ENCODE assay signal across 14 cellular contexts in the genomic region with DNA sequence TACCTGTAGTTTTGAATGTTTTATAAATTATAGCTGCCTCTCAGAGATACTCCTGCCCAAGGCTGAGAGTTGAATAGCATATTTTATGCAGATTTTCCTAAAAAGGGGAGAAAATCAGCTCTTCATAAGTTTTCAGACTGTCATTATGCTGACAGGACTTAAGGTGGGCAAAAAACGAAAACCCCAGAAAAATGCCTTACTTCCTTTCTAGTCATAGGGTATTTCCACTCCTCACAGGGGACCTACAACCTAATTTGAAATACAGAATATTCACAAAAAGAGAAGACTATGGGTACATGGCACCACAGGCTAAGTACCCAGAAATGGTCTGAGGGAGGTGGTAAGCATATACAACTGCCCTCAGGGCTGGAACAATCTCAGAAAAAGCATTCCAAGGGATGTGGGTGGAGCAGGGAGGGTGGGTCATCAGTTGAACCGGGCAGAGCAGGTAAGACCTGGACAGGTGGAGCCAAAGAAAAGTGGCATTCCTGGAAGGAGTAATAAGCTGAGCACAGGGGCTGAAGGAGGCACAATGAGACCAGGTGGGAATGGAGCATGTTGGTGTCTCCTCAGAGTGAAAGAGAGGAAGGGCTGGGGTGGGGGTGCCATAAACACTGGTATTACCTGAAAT. TPM values are rescaled to one million over a fixed set of nuclear protein-coding genes. Genes with fewer than 3 reads are reported as not detected.
DNase-seq lines count a peak whose midpoint lies in the region; ATAC-seq and TF ChIP-seq lines count a peak whose summit lies in the region.
"Had no signal": no experiment of that assay in that cellular context is flagged by ENCODE, and none has a peak within 500 bp of the region (broad histone marks: within the 10 kb centered on the region; RNA-seq: fewer than 3 reads in every experiment).

No MANE protein-coding gene starts in this region.

- TF ChIP-seq POLR2A in suprapubic skin (IDR thresholded peaks at IDR 0.05) = no peak

- H3K4me3 Mint-ChIP-seq in activated CD8-positive, alpha-beta T cell treated with anti-CD3 and anti-CD28 coated beads for 36 hours = no peak overlapping the region
- no peak overlapping the region for H3K4me3 Mint-ChIP-seq in activated CD8-positive, alpha-beta T cell treated with anti-CD3 and anti-CD28 coated beads, Interleukin-2, amount 10 ng/mL, durations not matched to agents 7 days and 5 days
- no peak overlapping the region for H3K4me3 Mint-ChIP-seq in WTC11

- POLR2A ChIA-PET in activated CD8-positive, alpha-beta T cell treated with anti-CD3 and anti-CD28 coated beads for 36 hours (lab: Charles Lee) = interaction anchor here (1.3 to 4.8 kb wide), 3 partner anchors 10 to 46 kb away, joined by 3 to 29 read pairs (median 16); partner anchors contain the start of gene OXSR1
- POLR2A ChIA-PET in activated CD8-positive, alpha-beta T cell treated with anti-CD3 and anti-CD28 coated beads, Interleukin-2, amount 10 ng/mL, durations not matched to agents 7 days and 5 days (lab: Charles Lee) = interaction anchor here (1.7 to 6.8 kb wide), 3 partner anchors 10 to 17 kb away, joined by 5 to 57 read pairs (median 8); partner anchors contain the start of genes ACAA1 and OXSR1
- POLR2A ChIA-PET in WTC11 (lab: Charles Lee) = no interaction called here

- CTCF ChIA-PET in activated CD8-positive, alpha-beta T cell treated with anti-CD3 and anti-CD28 coated beads for 36 hours (lab: Charles Lee) = interaction anchor here (1.9 to 4.3 kb wide), 3 partner anchors 9 to 192 kb away, joined by 5 to 21 read pairs (median 5); partner anchors contain the start of genes OXSR1 and XYLB
- CTCF ChIA-PET in activated CD8-positive, alpha-beta T cell treated with anti-CD3 and anti-CD28 coated beads, Interleukin-2, amount 10 ng/mL, durations not matched to agents 7 days and 5 days (lab: Charles Lee) = interaction anchor here (0.9 to 4.8 kb wide), 3 partner anchors 9 to 56 kb away, joined by 3 to 50 read pairs (median 4); partner anchors contain the start of gene OXSR1
- CTCF ChIA-PET in WTC11 (lab: Charles Lee) = no interaction called here

- peaks cover 32% of the 10 kb centered on the region for H3K4me1 ChIP-seq in suprapubic skin

- no peak for TF ChIP-seq CTCF in activated CD8-positive, alpha-beta T cell treated with anti-CD3 and anti-CD28 coated beads for 36 hours (IDR thresholded peaks at IDR 0.05)
- TF ChIP-seq CTCF in WTC11 (IDR thresholded peaks at IDR 0.05) (no peak), suprapubic skin (IDR thresholded peaks at IDR 0.05) (no peak), GM13977 (IDR thresholded peaks at IDR 0.05; ENCODE audit: extremely low read depth, insufficient read depth, missing control alignments) (no peak)

- WGBS in suprapubic skin = 43% methylated on average over 2 of the region's 2 CpGs

- in situ Hi-C loops in GM13977 (cut with MboI; ENCODE audit: low pct_unique_long_range_greater_than_20kb, low sequenced_read_pairs, unreplicated experiment) = no loop called here

- no peak for DNase-seq in activated CD8-positive, alpha-beta T cell treated with anti-CD3 and anti-CD28 coated beads for 36 hours
- DNase-seq in activated CD8-positive, alpha-beta T cell treated with anti-CD3 and anti-CD28 coated beads, Interleukin-2, amount 10 ng/mL, durations not matched to agents 7 days and 5 days = no peak
- DNase-seq in WTC11 (ENCODE audit: low spot score) (no peak), kidney tubule cell (ENCODE audit: low spot score) (peak; percentile 68), suprapubic skin (ENCODE audit: low spot score in 2 of 2) (no peak), NCI-H187 (lab: John Stamatoyannopoulos, UW) (no peak), SK-N-DZ (ENCODE audit: low spot score) (no peak), GM13977 (ENCODE audit: low spot score) (no peak)
- DNase-seq: activated CD4-positive, alpha-beta T cell treated with anti-CD3 and anti-CD28 coated beads, Interleukin-2, amount 50 U/mL, for 1 hour; activated naive CD4-positive, alpha-beta T cell treated with Interleukin-2 at 50 U/mL for 16 hours; NCI-H446 had no signal

- H3K27me3 Mint-ChIP-seq in activated CD8-positive, alpha-beta T cell treated with anti-CD3 and anti-CD28 coated beads for 36 hours = no peaks in the 10 kb centered on the region
- H3K27me3 Mint-ChIP-seq in activated CD8-positive, alpha-beta T cell treated with anti-CD3 and anti-CD28 coated beads, Interleukin-2, amount 10 ng/mL, durations not matched to agents 7 days and 5 days (ENCODE audit: low read depth) = no peaks in the 10 kb centered on the region
- no peaks in the 10 kb centered on the region; the same call in 1 of the 2 replicates for H3K27me3 Mint-ChIP-seq in WTC11 (ENCODE audit: low read depth)

- no peaks in the 10 kb centered on the region for H3K36me3 Mint-ChIP-seq in activated CD8-positive, alpha-beta T cell treated with anti-CD3 and anti-CD28 coated beads for 36 hours (ENCODE audit: low read depth)
- H3K36me3 Mint-ChIP-seq in activated CD8-positive, alpha-beta T cell treated with anti-CD3 and anti-CD28 coated beads, Interleukin-2, amount 10 ng/mL, durations not matched to agents 7 days and 5 days (ENCODE audit: low read depth) = no peaks in the 10 kb centered on the region
- H3K36me3 Mint-ChIP-seq in WTC11 = no peaks in the 10 kb centered on the region

- H3K4me1 Mint-ChIP-seq in activated CD8-positive, alpha-beta T cell treated with anti-CD3 and anti-CD28 coated beads for 36 hours (ENCODE audit: low read depth) = peaks cover 41% of the 10 kb centered on the region
- H3K4me1 Mint-ChIP-seq in activated CD8-positive, alpha-beta T cell treated with anti-CD3 and anti-CD28 coated beads, Interleukin-2, amount 10 ng/mL, durations not matched to agents 7 days and 5 days (ENCODE audit: low read depth) = peaks cover 42% of the 10 kb centered on the region
- H3K4me1 Mint-ChIP-seq in WTC11 = no peaks in the 10 kb centered on the region

- peak; percentile 67 for ATAC-seq in activated CD8-positive, alpha-beta T cell treated with anti-CD3 and anti-CD28 coated beads for 36 hours
- ATAC-seq in activated CD8-positive, alpha-beta T cell treated with anti-CD3 and anti-CD28 coated beads, Interleukin-2, amount 10 ng/mL, durations not matched to agents 7 days and 5 days = no peak
- no peak; the same call in none of the 2 replicates for ATAC-seq in WTC11
- ATAC-seq: Panc1 had no signal

- H3K36me3 ChIP-seq in suprapubic skin = no peaks in the 10 kb centered on the region
- H3K36me3 ChIP-seq: cardiac muscle cell, thoracic aorta had no signal

- H3K9me3 Mint-ChIP-seq in activated CD8-positive, alpha-beta T cell treated with anti-CD3 and anti-CD28 coated beads for 36 hours = no peaks in the 10 kb centered on the region
- H3K9me3 Mint-ChIP-seq in activated CD8-positive, alpha-beta T cell treated with anti-CD3 and anti-CD28 coated beads, Interleukin-2, amount 10 ng/mL, durations not matched to agents 7 days and 5 days (ENCODE audit: insufficient read depth) = no peaks in the 10 kb centered on the region
- no peaks in the 10 kb centered on the region; the same call in 1 of the 2 replicates for H3K9me3 Mint-ChIP-seq in WTC11

- H3K9me3 ChIP-seq in suprapubic skin = no peaks in the 10 kb centered on the region
- H3K9me3 ChIP-seq: thoracic aorta had no signal

- H3K4me3 ChIP-seq in suprapubic skin = no peak overlapping the region
- H3K4me3 ChIP-seq: cardiac muscle cell, thoracic aorta had no signal

- peak overlapping the region; percentile 74 for H3K27ac Mint-ChIP-seq in activated CD8-positive, alpha-beta T cell treated with anti-CD3 and anti-CD28 coated beads for 36 hours
- no peak overlapping the region for H3K27ac Mint-ChIP-seq in activated CD8-positive, alpha-beta T cell treated with anti-CD3 and anti-CD28 coated beads, Interleukin-2, amount 10 ng/mL, durations not matched to agents 7 days and 5 days
- no peak overlapping the region for H3K27ac Mint-ChIP-seq in WTC11

- H3K27me3 ChIP-seq in suprapubic skin = no peaks in the 10 kb centered on the region
- H3K27me3 ChIP-seq: cardiac muscle cell had no signal

- peak overlapping the region; percentile 61 for H3K27ac ChIP-seq in suprapubic skin
- H3K27ac ChIP-seq: cardiac muscle cell, thoracic aorta had no signal

- intact Hi-C loops in activated CD8-positive, alpha-beta T cell treated with anti-CD3 and anti-CD28 coated beads for 36 hours (cut with micrococcal nuclease) = no loop called here

- TF ChIP-seq EP300 in suprapubic skin (IDR thresholded peaks at IDR 0.05) = no peak

TF ChIP-seq in WTC11, 78 proteins besides CTCF, POLR2A, EP300 and RAD21 (continues in another document):
- TF ChIP-seq IRF2 (CRISPR knock-in tag; IDR thresholded peaks at IDR 0.05; ENCODE audit: borderline replicate concordance, low read depth) (no peak), TEAD4 (CRISPR knock-in tag; IDR thresholded peaks at IDR 0.05) (no peak), ZNF416 (CRISPR knock-in tag; IDR thresholded peaks at IDR 0.05) (no peak)

RNA-seq across cellular contexts. Expression of gene OXSR1, which starts 10.6 kb away (rescaled TPM):
- 10 to 100 TPM; 56.5 to 57.9 TPM for total RNA-seq in activated CD8-positive, alpha-beta T cell treated with anti-CD3 and anti-CD28 coated beads for 36 hours
- total RNA-seq in activated CD8-positive, alpha-beta T cell treated with anti-CD3 and anti-CD28 coated beads, Interleukin-2, amount 10 ng/mL, durations not matched to agents 7 days and 5 days = 10 to 100 TPM; 56.9 to 60.3 TPM
- total RNA-seq in WTC11 (2021) (49.4 to 52.4 TPM (median 50.6 TPM) in 3 replicates), suprapubic skin (10 to 100 TPM; 25.4 to 37.4 (median 29.5) TPM)
- 26.3 and 27.4 TPM in 2 replicates for polyA plus RNA-seq in SK-N-DZ (2014; cell fraction: cytosol; rRNA removed)
- 23.0 and 24.8 TPM in 2 replicates for polyA plus RNA-seq in SK-N-DZ (2014; cell fraction: nucleus; rRNA removed)

RNA-seq across cellular contexts. Expression of gene MYD88, which starts 16.3 kb away (rescaled TPM):
- 10 to 100 TPM; 29.3 to 31.8 TPM for total RNA-seq in activated CD8-positive, alpha-beta T cell treated with anti-CD3 and anti-CD28 coated beads for 36 hours
- 10 to 100 TPM; 72.5 to 78.6 TPM for total RNA-seq in activated CD8-positive, alpha-beta T cell treated with anti-CD3 and anti-CD28 coated beads, Interleukin-2, amount 10 ng/mL, durations not matched to agents 7 days and 5 days
- total RNA-seq in WTC11 (2021) = 18.1 to 19.2 TPM (median 19.2 TPM) in 3 replicates
- total RNA-seq in suprapubic skin = 10 to 100 TPM; 21.6 to 33.2 (median 28.1) TPM
- polyA plus RNA-seq in SK-N-DZ (2014; cell fraction: cytosol; rRNA removed) = 1.4 and 2.0 TPM in 2 replicates
- 4.3 and 18.1 TPM in 2 replicates for polyA plus RNA-seq in SK-N-DZ (2014; cell fraction: nucleus; rRNA removed)

RNA-seq across cellular contexts. Expression of gene ACAA1, which starts 17.8 kb away (rescaled TPM):
- total RNA-seq in activated CD8-positive, alpha-beta T cell treated with anti-CD3 and anti-CD28 coated beads for 36 hours = 10 to 100 TPM; 70.1 to 72.0 TPM
- 100 to 1,000 TPM in 1 of 2 experiments, 10 to 100 TPM in 1; 99.7 to 104 TPM for total RNA-seq in activated CD8-positive, alpha-beta T cell treated with anti-CD3 and anti-CD28 coated beads, Interleukin-2, amount 10 ng/mL, durations not matched to agents 7 days and 5 days
- total RNA-seq in WTC11 (2021) (34.4 to 46.5 TPM (median 39.0 TPM) in 3 replicates), suprapubic skin (10 to 100 TPM; 29.3 to 54.5 (median 51.4) TPM)
- polyA plus RNA-seq in SK-N-DZ (2014; cell fraction: cytosol; rRNA removed) = 3.4 and 4.2 TPM in 2 replicates
- polyA plus RNA-seq in SK-N-DZ (2014; cell fraction: nucleus; rRNA removed) = 31.9 and 51.1 TPM in 2 replicates
